In genomic region chr6:25186919-25187318, GRCh38 we compare ENCODE assay signal across 12 cellular contexts.
"Had no signal": no experiment of that assay in that cellular context is flagged by ENCODE, and none has a peak within 500 bp of the region (broad histone marks: within the 10 kb centered on the region; RNA-seq: fewer than 3 reads in every experiment).

No MANE protein-coding gene starts in this region.

- H3K36me3 ChIP-seq: neutrophil, tibial nerve, vagina had no signal

- H3K27ac Mint-ChIP-seq: activated T-cell treated with anti-CD3 and anti-CD28 coated beads, Interleukin-2, amount 50 U/mL, for 24 hours; naive B cell; stimulated activated naive B cell treated with anti-CD40 and anti-IgM and Interleukin-4, amounts not matched to agents 10 μg/mL and 1 μg/mL and 100 μg/mL, for 72 hours had no signal

- H3K36me3 Mint-ChIP-seq: stimulated activated naive B cell treated with anti-CD40 and anti-IgM and Interleukin-4, amounts not matched to agents 10 μg/mL and 1 μg/mL and 100 μg/mL, for 72 hours had no signal

- H3K27me3 ChIP-seq: dorsolateral prefrontal cortex, neutrophil, tibial nerve, vagina had no signal

- H3K27ac ChIP-seq: dorsolateral prefrontal cortex, neutrophil, tibial nerve, vagina had no signal

- H3K4me3 ChIP-seq: dorsolateral prefrontal cortex, tibial nerve, vagina had no signal

- H3K4me3 Mint-ChIP-seq: activated T-cell treated with anti-CD3 and anti-CD28 coated beads, Interleukin-2, amount 50 U/mL, for 24 hours; naive B cell; stimulated activated naive B cell treated with anti-CD40 and anti-IgM and Interleukin-4, amounts not matched to agents 10 μg/mL and 1 μg/mL and 100 μg/mL, for 72 hours had no signal

- H3K4me1 Mint-ChIP-seq: naive B cell had no signal

- H3K9me3 Mint-ChIP-seq: activated T-cell treated with anti-CD3 and anti-CD28 coated beads, Interleukin-2, amount 50 U/mL, for 24 hours; naive B cell; stimulated activated naive B cell treated with anti-CD40 and anti-IgM and Interleukin-4, amounts not matched to agents 10 μg/mL and 1 μg/mL and 100 μg/mL, for 72 hours had no signal

- H3K9me3 ChIP-seq: neutrophil, tibial nerve, vagina had no signal

- ATAC-seq: activated CD4-positive, CD25-positive, alpha-beta regulatory T cell treated with anti-CD3 and anti-CD28 coated beads, Interleukin-2, amount 50 U/mL, for 24 hours; stimulated activated naive B cell treated with anti-CD40 and anti-IgM and Interleukin-4, amounts not matched to agents 10 μg/mL and 1 μg/mL and 100 μg/mL, for 72 hours had no signal

- DNase-seq: activated CD4-positive, alpha-beta T cell treated with anti-CD3 and anti-CD28 coated beads, Interleukin-2, amount 50 U/mL, for 4 hours; activated effector memory CD4-positive, alpha-beta T cell treated with Interleukin-2 at 50 U/mL for 16 hours; activated naive CD4-positive, alpha-beta T cell treated with anti-CD3 and anti-CD28 coated beads, Interleukin-2, amount 50 U/mL, for 16 hours; activated T-cell treated with anti-CD3 and anti-CD28 coated beads, Interleukin-2, amount 50 U/mL, for 24 hours; dorsolateral prefrontal cortex; naive B cell; stimulated activated CD4-positive, alpha-beta T cell treated with anti-CD3 and anti-CD28 coated beads, Interleukin-2, amount 100 ng/mL, for 48 hours; stimulated activated naive B cell treated with anti-CD40 and anti-IgM and Interleukin-4, amounts not matched to agents 10 μg/mL and 1 μg/mL and 100 μg/mL, for 72 hours had no signal
